Comparison of ENCODE assay signal across 18 cellular contexts in genomic region chr17:37816951-37817350, GRCh38.
DNase-seq lines count a peak whose midpoint lies in the region; ATAC-seq, FAIRE-seq and TF ChIP-seq lines count a peak whose summit lies in the region.
"Had no signal": no experiment of that assay in that cellular context is flagged by ENCODE, and none has a peak within 500 bp of the region (broad histone marks: within the 10 kb centered on the region; RNA-seq: fewer than 3 reads in every experiment).

No MANE protein-coding gene starts in this region.

- TF ChIP-seq POLR2A in K562 (conservative IDR thresholded peaks at IDR 0.05) = no peak

- no peak for TF ChIP-seq EP300 in K562 (IDR thresholded peaks at IDR 0.05; ENCODE audit: low read length)

- H3K4me3 ChIP-seq in LNCaP clone FGC (ENCODE audit: low read depth, low read length) (no peak overlapping the region), K562 (no peak overlapping the region), small intestine (ENCODE audit: low read depth in 1 of 2, low read length in 2 of 2) (no peak overlapping the region)
- H3K4me3 ChIP-seq: MG63 had no signal

- no peak for FAIRE-seq in K562 (lab: Jason Lieb, UNC)
- no peak for FAIRE-seq in small intestine (lab: Jason Lieb, UNC)
- FAIRE-seq: D721Med had no signal

- no peaks in the 10 kb centered on the region for H3K4me1 ChIP-seq in K562 (replicated peaks in 1 of 2; ENCODE audit: control insufficient read depth in 2 of 2, insufficient read depth in 2 of 2, low read length in 2 of 2)
- no peaks in the 10 kb centered on the region for H3K4me1 ChIP-seq in small intestine (ENCODE audit: control insufficient read depth in 2 of 2, insufficient read depth in 1 of 2, low read depth in 1 of 2, low read length in 1 of 2)
- H3K4me1 ChIP-seq: BE2C had no signal

- 0% methylated on average over 2 of the region's 2 CpGs for WGBS in K562 (ENCODE audit: insufficient coverage, low coverage, missing lambda C conversion rate)
- 0 to 5% (median 5%) methylated on average over 2 of the region's 2 CpGs for WGBS in small intestine, 3 donors

- POLR2A ChIA-PET in K562 (lab: Yijun Ruan, JAX) = interaction anchor here (1.6 kb wide), 1 partner anchor 11 kb away, joined by 5 read pairs; no protein-coding TSS in a partner anchor

- in situ Hi-C loops in K562 (cut with MboI) = no loop called here

- H3K27ac ChIP-seq in K562 (ENCODE audit: extremely low read depth, low read depth, low read length) = no peak overlapping the region
- H3K27ac ChIP-seq in small intestine (ENCODE audit: low read depth in 1 of 2, low read length in 1 of 2) = no peak overlapping the region
- H3K27ac ChIP-seq: 22Rv1 had no signal

- intact Hi-C loops in K562 (cut with micrococcal nuclease) = loop anchor here (2.0 to 5.0 kb wide), 2 partner anchors 115 to 166 kb away; no protein-coding TSS in a partner anchor

- peak; percentile 7 for DNase-seq in NCI-H748 (lab: John Stamatoyannopoulos, UW; ENCODE audit: unreplicated experiment)
- no peak for DNase-seq in NCI-H748 treated with DMSO at 0.1 percent for 48 hours (lab: John Stamatoyannopoulos, UW)
- peak; percentile 3 for DNase-seq in LNCaP clone FGC (ENCODE audit: low read depth)
- DNase-seq in K562 (ENCODE audit: extremely low read depth in 1 of 4, low spot score in 3 of 4) = no peak
- peak; percentile 58 for DNase-seq in small intestine
- DNase-seq in GM20000 (ENCODE audit: low spot score) = no peak
- no peak for DNase-seq in DMS153 treated with DMSO at 0.1 percent for 48 hours (lab: John Stamatoyannopoulos, UW; ENCODE audit: unreplicated experiment)
- DNase-seq: activated CD4-positive, alpha-beta T cell treated with anti-CD3 and anti-CD28 coated beads for 1 hour; activated T-cell treated with anti-CD3 and anti-CD28 coated beads, Interleukin-2, amount 50 U/mL, for 48 hours; aorta; BE2C; GF-D8; GOT3 had no signal

- no peak overlapping the region for H3K9ac ChIP-seq in K562 (ENCODE audit: insufficient read depth in 1 of 2, low read depth in 2 of 2, low read length in 2 of 2)

- no peak overlapping the region for H2AFZ ChIP-seq in K562 (ENCODE audit: low read depth, low read length)

- peaks cover 8 to 25% of the 10 kb centered on the region in 2 experiments for H3K27me3 ChIP-seq in K562 (ENCODE audit: control insufficient read depth in 2 of 2, insufficient read depth in 2 of 2, low read length in 2 of 2)
- peaks cover 0 to 3% of the 10 kb centered on the region in 2 donors for H3K27me3 ChIP-seq in small intestine (ENCODE audit: control insufficient read depth in 2 of 2, insufficient read depth in 2 of 2, low read length in 2 of 2)
- H3K27me3 ChIP-seq: MG63 had no signal

- H3K9me3 ChIP-seq in K562 (replicated peaks; ENCODE audit: control insufficient read depth, insufficient read depth, low read depth, low read length) (no peaks in the 10 kb centered on the region), small intestine (ENCODE audit: control insufficient read depth, low read depth) (no peaks in the 10 kb centered on the region)
- H3K9me3 ChIP-seq: BE2C had no signal

- CTCF ChIA-PET in K562 (lab: Yijun Ruan, JAX; ENCODE audit: low intra/inter-chr PET ratio) = interaction anchor here (0.5 kb wide), 1 partner anchor 40 kb away, joined by 4 read pairs; no protein-coding TSS in a partner anchor

- no peak for TF ChIP-seq RAD21 in K562 (CRISPR knock-in tag; conservative IDR thresholded peaks at IDR 0.05 in 1 of 2, IDR thresholded peaks at IDR 0.05 in 1 of 2)

- H3K79me2 ChIP-seq in K562 (ENCODE audit: control insufficient read depth, insufficient read depth, low read length) = no peaks in the 10 kb centered on the region

- no peak for TF ChIP-seq CTCF in LNCaP clone FGC (IDR thresholded peaks at IDR 0.05; ENCODE audit: control insufficient read depth, extremely low read depth, insufficient read depth)
- peak in 2 of 3 experiments; percentile 9 to 27; a peak in 1 of 6 replicates for TF ChIP-seq CTCF in K562 (IDR thresholded peaks at IDR 0.05 in 2 of 3, conservative IDR thresholded peaks at IDR 0.05 in 1 of 3; ENCODE audit: insufficient read depth in 2 of 3, low read depth in 1 of 3, low read length in 3 of 3)
- TF ChIP-seq CTCF in GM20000 (IDR thresholded peaks at IDR 0.05; ENCODE audit: extremely low read depth, missing control alignments) = no peak

- peak; percentile 31; the same call in 1 of the 3 replicates for ATAC-seq in K562
- ATAC-seq in HG03565 (IDR thresholded peaks at IDR 0.05; ENCODE audit: unreplicated experiment) = no peak
- ATAC-seq: sciatic nerve had no signal

- H3K36me3 ChIP-seq in K562 (ENCODE audit: control insufficient read depth, insufficient read depth, low read length) = no peaks in the 10 kb centered on the region
- no peaks in the 10 kb centered on the region for H3K36me3 ChIP-seq in small intestine (ENCODE audit: control insufficient read depth in 2 of 2, insufficient read depth in 2 of 2, low read length in 2 of 2)
- H3K36me3 ChIP-seq: BE2C, MG63 had no signal

- no TSS peak for BruUV-seq in K562 (replicated peaks; lab: Mats Ljungman, UMichigan)

- no peak overlapping the region for H3K4me2 ChIP-seq in K562 (ENCODE audit: insufficient read depth, low read length)

- no peaks in the 10 kb centered on the region for H3K9me1 ChIP-seq in K562 (ENCODE audit: control insufficient read depth, insufficient read depth, low read length)

- no peaks in the 10 kb centered on the region for H4K20me1 ChIP-seq in K562 (replicated peaks; ENCODE audit: control insufficient read depth, insufficient read depth, low read length)

TF ChIP-seq in K562, 482 proteins besides CTCF, POLR2A, EP300 and RAD21:
- no peak for TF ChIP-seq PML (IDR thresholded peaks at IDR 0.05; ENCODE audit: low read length)
- no peak for TF ChIP-seq MTA2 (IDR thresholded peaks at IDR 0.05; ENCODE audit: low read depth)
- no peak for TF ChIP-seq KDM4B (IDR thresholded peaks at IDR 0.05; ENCODE audit: borderline replicate concordance in 2 of 2, low read depth in 1 of 2)
- no peak for TF ChIP-seq NELFE (IDR thresholded peaks at IDR 0.05; ENCODE audit: insufficient read depth, insufficient read length)
- no peak for TF ChIP-seq FOXA1 (IDR thresholded peaks at IDR 0.05; ENCODE audit: borderline replicate concordance)
- TF ChIP-seq GABPB2 (CRISPR knock-in tag; conservative IDR thresholded peaks at IDR 0.05) = no peak
- no peak for TF ChIP-seq ZNF165 (CRISPR knock-in tag; IDR thresholded peaks at IDR 0.05; ENCODE audit: borderline replicate concordance)
- TF ChIP-seq JUNB (CRISPR knock-in tag; conservative IDR thresholded peaks at IDR 0.05) = no peak
- no peak for TF ChIP-seq TEAD2 (tag; IDR thresholded peaks at IDR 0.05)
- TF ChIP-seq TCF7L2 (IDR thresholded peaks at IDR 0.05; ENCODE audit: low read depth, low read length) = no peak
- TF ChIP-seq ZNF449 (CRISPR knock-in tag; IDR thresholded peaks at IDR 0.05) = no peak
- no peak for TF ChIP-seq BRF2 (IDR thresholded peaks at IDR 0.05; ENCODE audit: borderline replicate concordance, insufficient read depth, insufficient read length)
- TF ChIP-seq ZNF274 (IDR thresholded peaks at IDR 0.05; ENCODE audit: borderline replicate concordance, low read depth, low read length) = no peak
- TF ChIP-seq SREBF2 (CRISPR knock-in tag; IDR thresholded peaks at IDR 0.05) = no peak
- no peak for TF ChIP-seq THAP12 (CRISPR knock-in tag; IDR thresholded peaks at IDR 0.05)
- no peak for TF ChIP-seq TEAD4 (IDR thresholded peaks at IDR 0.05; ENCODE audit: low read length)
- TF ChIP-seq TEAD4 (CRISPR knock-in tag; IDR thresholded peaks at IDR 0.05; ENCODE audit: borderline replicate concordance) = no peak
- TF ChIP-seq PHB (CRISPR knock-in tag; IDR thresholded peaks at IDR 0.05) = no peak
- no peak for TF ChIP-seq SRF (CRISPR knock-in tag; IDR thresholded peaks at IDR 0.05)
- no peak for TF ChIP-seq HMG20B (CRISPR knock-in tag; IDR thresholded peaks at IDR 0.05)

Comparison
In these comparisons a context has a peak if more than half of its experiments do, and no peak if none do; other contexts are left out.
1. DNase-seq: peak in NCI-H748 (single experiment), LNCaP clone FGC (single experiment) and small intestine (single experiment); none in NCI-H748 treated with DMSO at 0.1 percent for 48 hours (single experiment), K562 (0 of 4), GM20000 (single experiment) and DMS153 treated with DMSO at 0.1 percent for 48 hours (single experiment).
2. CTCF ChIP-seq: peak in K562 (2 of 3); none in LNCaP clone FGC (single experiment) and GM20000 (single experiment).